9 cellular contexts compared by ENCODE assay signal in the genomic region with DNA sequence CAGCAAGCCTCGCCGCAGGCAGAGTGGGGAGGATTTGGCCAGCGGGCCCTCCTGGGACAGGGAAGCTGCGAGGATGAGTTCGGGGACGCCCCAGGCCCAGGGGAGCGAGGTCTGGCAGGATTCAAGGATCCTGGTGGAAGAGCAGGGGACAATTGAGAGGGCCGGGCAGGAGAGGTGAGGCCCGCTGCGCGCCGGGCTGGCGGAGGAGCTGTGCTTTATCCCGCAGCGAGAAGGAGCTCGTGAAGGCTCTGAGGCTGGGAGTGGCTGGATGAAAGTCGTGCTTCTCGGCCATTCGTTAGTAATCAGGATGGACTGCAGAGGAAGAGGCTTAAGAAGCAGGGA. TPM values are rescaled to one million over a fixed set of nuclear protein-coding genes. Genes with fewer than 3 reads are reported as not detected.
DNase-seq lines count a peak whose midpoint lies in the region; ATAC-seq, FAIRE-seq and TF ChIP-seq lines count a peak whose summit lies in the region.
"Had no signal": no experiment of that assay in that cellular context is flagged by ENCODE, and none has a peak within 500 bp of the region (broad histone marks: within the 10 kb centered on the region; RNA-seq: fewer than 3 reads in every experiment).

No MANE protein-coding gene starts in this region.

- H2AFZ ChIP-seq in GM12878 (ENCODE audit: control insufficient read depth, low read depth, low read length) (peak overlapping the region; percentile 97), neural cell (ENCODE audit: low read depth, low read length) (no peak overlapping the region)

- no TSS peak for BruUV-seq in GM12878 (replicated peaks; lab: Mats Ljungman, UMichigan)

- no peak for TF ChIP-seq POLR2A in GM12878 (IDR thresholded peaks at IDR 0.05; ENCODE audit: low read depth, low read length)

- SMC1A ChIA-PET in GM12878 (lab: Charles Lee; ENCODE audit: uncharacterized antibody, unreplicated experiment), result interaction anchor here (0.6 to 2.8 kb wide), 5 partner anchors 10 to 234 kb away, joined by 3 to 9 read pairs (median 5); no protein-coding TSS in a partner anchor

- TF ChIP-seq EP300 in GM12878 (IDR thresholded peaks at IDR 0.05; ENCODE audit: borderline replicate concordance in 1 of 2, control insufficient read depth in 1 of 2, low read depth in 2 of 2, low read length in 2 of 2) (no peak), neural cell (conservative IDR thresholded peaks at IDR 0.05; ENCODE audit: poor library complexity, severe bottlenecking) (no peak)

- peak overlapping the region; percentile 82 for H3K27ac Mint-ChIP-seq in CD4-positive, alpha-beta T cell
- H3K27ac Mint-ChIP-seq in IgD-negative memory B cell, result peak overlapping the region in 1 of 3 donors; percentile 64

- intact Hi-C loops in CD4-positive, alpha-beta T cell (cut with DNase I, micrococcal nuclease), result loop anchor here in 1 of 2 experiments (1.0 kb wide), 1 partner anchor 41 kb away; no protein-coding TSS in a partner anchor
- intact Hi-C loops in GM12878 (cut with micrococcal nuclease; ENCODE audit: unreplicated experiment), result no loop called here

- peak overlapping the region; percentile 66 for H3K4me3 Mint-ChIP-seq in CD4-positive, alpha-beta T cell
- peak overlapping the region; percentile 52 to 94 (median 78) for H3K4me3 Mint-ChIP-seq in IgD-negative memory B cell

- no peaks in the 10 kb centered on the region for H3K79me2 ChIP-seq in GM12878 (ENCODE audit: control insufficient read depth, insufficient read depth, low read length)
- H3K79me2 ChIP-seq in neural cell (replicated peaks; ENCODE audit: insufficient read depth, low read length), result no peaks in the 10 kb centered on the region

- TF ChIP-seq RAD21 in GM12878 (IDR thresholded peaks at IDR 0.05; ENCODE audit: insufficient read depth, low read depth, low read length), result no peak
- TF ChIP-seq RAD21 in neural cell (conservative IDR thresholded peaks at IDR 0.05), result no peak

- TF ChIP-seq CTCF in CD4-positive, alpha-beta T cell (IDR thresholded peaks at IDR 0.05), result no peak
- TF ChIP-seq CTCF in GM12878 (IDR thresholded peaks at IDR 0.05 in 2 of 3, conservative IDR thresholded peaks at IDR 0.05 in 1 of 3; ENCODE audit: control insufficient read depth in 2 of 3, extremely low read depth in 1 of 3, insufficient read depth in 1 of 3, low read depth in 3 of 3, low read length in 3 of 3), result no peak
- no peak for TF ChIP-seq CTCF in neural cell (IDR thresholded peaks at IDR 0.05; ENCODE audit: poor library complexity, severe bottlenecking)

- H3K4me1 ChIP-seq in GM12878 (ENCODE audit: control insufficient read depth, insufficient read depth, low read length), result peaks cover 10% of the 10 kb centered on the region

- no peaks in the 10 kb centered on the region for H4K20me1 ChIP-seq in GM12878 (ENCODE audit: control insufficient read depth, insufficient read depth)
- no peaks in the 10 kb centered on the region for H4K20me1 ChIP-seq in neural cell (ENCODE audit: insufficient read depth)

- no peaks in the 10 kb centered on the region for H3K36me3 ChIP-seq in GM12878 (ENCODE audit: control insufficient read depth in 2 of 2, insufficient read depth in 2 of 2, low read length in 1 of 2)
- H3K36me3 ChIP-seq in neural cell (ENCODE audit: insufficient read depth, low read length), result no peaks in the 10 kb centered on the region

- POLR2A ChIA-PET in CD4-positive, alpha-beta T cell (lab: Charles Lee), result interaction anchor here (2.3 to 2.8 kb wide), 2 partner anchors 14 to 40 kb away, joined by 6 to 12 read pairs; no protein-coding TSS in a partner anchor
- POLR2A ChIA-PET in GM12878 (lab: Charles Lee), result no interaction called here

- no peaks in the 10 kb centered on the region for H3K27me3 ChIP-seq in CD4-positive, alpha-beta T cell (ENCODE audit: control insufficient read depth, insufficient read depth, low read length)
- H3K27me3 ChIP-seq in GM12878 (replicated peaks in 1 of 2; ENCODE audit: control insufficient read depth in 2 of 2, insufficient read depth in 2 of 2, low read length in 1 of 2), result no peaks in the 10 kb centered on the region
- no peaks in the 10 kb centered on the region for H3K27me3 ChIP-seq in neural cell (ENCODE audit: insufficient read depth, low read depth, low read length)

- H3K36me3 Mint-ChIP-seq in CD4-positive, alpha-beta T cell (ENCODE audit: low read depth), result no peaks in the 10 kb centered on the region
- H3K36me3 Mint-ChIP-seq in IgD-negative memory B cell, result no peaks in the 10 kb centered on the region

- 80% methylated on average over 19 of the region's 19 CpGs for WGBS in GM12878 (ENCODE audit: insufficient coverage, insufficient replicate concordance, low lambda C conversion rate, missing lambda C conversion rate)

- H3K4me2 ChIP-seq in GM12878 (ENCODE audit: control insufficient read depth, insufficient read depth) (peak overlapping the region; percentile 96), neural cell (ENCODE audit: low read length) (no peak overlapping the region)

- H3K9ac ChIP-seq in GM12878 (ENCODE audit: control insufficient read depth, insufficient read depth, low read length) (peak overlapping the region; percentile 28; the same call in 1 of the 2 replicates), neural cell (ENCODE audit: low read length) (no peak overlapping the region)

- in situ Hi-C loops in GM12878 (cut with MboI), result no loop called here

- peaks cover 10% of the 10 kb centered on the region for H3K4me1 Mint-ChIP-seq in CD4-positive, alpha-beta T cell (ENCODE audit: low read depth)
- H3K4me1 Mint-ChIP-seq in IgD-negative memory B cell, result peaks cover 6 to 13% (median 10%) of the 10 kb centered on the region in 3 donors

- no peaks in the 10 kb centered on the region for H3F3A ChIP-seq in neural cell (ENCODE audit: insufficient read depth, low read length, poor library complexity, severe bottlenecking)

- no peak for FAIRE-seq in GM12878 (lab: Jason Lieb, UNC)

- H3K9me2 ChIP-seq in neural cell (ENCODE audit: insufficient read depth, low read length), result no peaks in the 10 kb centered on the region

- DNase-seq in CD4-positive, alpha-beta T cell, result no peak
- no peak for DNase-seq in GM12878 (ENCODE audit: low read depth, low spot score)
- DNase-seq in SIG-M5 (lab: John Stamatoyannopoulos, UW), result no peak
- DNase-seq in DMS79 (lab: John Stamatoyannopoulos, UW), result no peak
- DNase-seq in GDM1 (lab: John Stamatoyannopoulos, UW), result no peak
- DNase-seq in NCI-H526 treated with DMSO at 0.1 percent for 48 hours (lab: John Stamatoyannopoulos, UW), result no peak
- DNase-seq: NCI-H1105 treated with DMSO at 0.1 percent for 48 hours had no signal

- no peak for ATAC-seq in CD4-positive, alpha-beta T cell (ENCODE audit: poor library complexity)
- no peak for ATAC-seq in GM12878

- no peaks in the 10 kb centered on the region for H3K27me3 Mint-ChIP-seq in CD4-positive, alpha-beta T cell
- no peaks in the 10 kb centered on the region for H3K27me3 Mint-ChIP-seq in IgD-negative memory B cell

- RAD21 ChIA-PET in GM12878 (lab: Charles Lee; ENCODE audit: unreplicated experiment), result interaction anchor here (2.0 kb wide), 1 partner anchor 147 kb away, joined by 6 read pairs; no protein-coding TSS in a partner anchor

- H3K4me3 ChIP-seq in GM12878 (no peak overlapping the region), neural cell (ENCODE audit: low read length) (no peak overlapping the region)

- no peak overlapping the region for H3K27ac ChIP-seq in CD4-positive, alpha-beta T cell (ENCODE audit: low read depth, low read length)
- H3K27ac ChIP-seq in GM12878 (ENCODE audit: control insufficient read depth, insufficient read depth) (peak overlapping the region; percentile 48; the same call in 1 of the 2 replicates), neural cell (ENCODE audit: low read length) (peak overlapping the region; percentile 34)

- no peaks in the 10 kb centered on the region for H3K9me3 ChIP-seq in CD4-positive, alpha-beta T cell (ENCODE audit: control insufficient read depth, low read length)
- H3K9me3 ChIP-seq in GM12878 (replicated peaks; ENCODE audit: control insufficient read depth, insufficient read depth, low read length) (no peaks in the 10 kb centered on the region), neural cell (ENCODE audit: low read length) (no peaks in the 10 kb centered on the region)

- no peaks in the 10 kb centered on the region for H3K9me3 Mint-ChIP-seq in CD4-positive, alpha-beta T cell
- peaks cover 0 to 3% (median 0%) of the 10 kb centered on the region in 3 donors for H3K9me3 Mint-ChIP-seq in IgD-negative memory B cell

- CTCF ChIA-PET in CD4-positive, alpha-beta T cell (lab: Charles Lee), result interaction anchor here (0.6 kb wide), 1 partner anchor 19 kb away, joined by 4 read pairs; no protein-coding TSS in a partner anchor
- CTCF ChIA-PET in GM12878 (lab: Yijun Ruan, JAX), result interaction anchor here (1.4 kb wide), 1 partner anchor 14 kb away, joined by 3 read pairs; no protein-coding TSS in a partner anchor

RNA-seq across cellular contexts. Expression of gene SLC51A, which starts 3.6 kb away (rescaled TPM):
- not detected for total RNA-seq in CD4-positive, alpha-beta T cell
- polyA plus RNA-seq in IgD-negative memory B cell (0.90 TPM), GM12878 (2011; rRNA removed) (not detected in 2 replicates), GM12878 (2014; fragmentation: Illumina TruSeq; extraction: Trizol) (not detected in 2 replicates), GM12878 (2014; fragmentation: Nextera tagmentation; extraction: Ambion mirVana) (1 to 10 TPM in 1 of 2 experiments, under 1 TPM in 1; 0.99 to 2.1 TPM), GM12878 (2014; rRNA removed) (not detected in 2 replicates), GM12878 (2016; fragmentation: Nextera tagmentation; extraction: Ambion mirVana) (1 to 10 TPM; 2.2 to 3.9 TPM), neural cell (1.3 TPM in 1 of 2 replicates, not detected in the other)
- not detected in 2 replicates for total RNA-seq in GM12878 (2013; cell fraction: nucleolus; rRNA removed)
- total RNA-seq in GM12878 (2014; rRNA removed) (not detected in 2 replicates), GM12878 (2014; rRNA removed; fragmentation: Illumina TruSeq; extraction: Trizol) (0.18 TPM in 1 of 2 replicates, not detected in the other), GM12878 (2021) (not detected in 2 replicates)
- 0.62 TPM for polyA plus RNA-seq in GM12878 (2011; ENCODE audit: low read depth)
- not detected in 2 replicates for polyA plus RNA-seq in GM12878 (2011; cell fraction: cytosol; rRNA removed)
- polyA plus RNA-seq in GM12878 (2011; cell fraction: nucleus; rRNA removed), result not detected in 2 replicates
- 2.2 and 3.2 TPM in 2 replicates for polyA plus RNA-seq in GM12878 (2012)
- not detected in 2 replicates for polyA minus RNA-seq in GM12878 (2011; rRNA and poly(A)+ RNA removed)
- polyA minus RNA-seq in GM12878 (2011; cell fraction: cytosol; rRNA and poly(A)+ RNA removed), result not detected in 2 replicates
- not detected in 2 replicates for polyA minus RNA-seq in GM12878 (2011; cell fraction: nucleus; rRNA and poly(A)+ RNA removed)
- polyA minus RNA-seq in neural cell, result not detected in 2 replicates

RNA-seq across cellular contexts. Expression of gene ZDHHC19, which starts 8.7 kb away (rescaled TPM):
- not detected for total RNA-seq in CD4-positive, alpha-beta T cell
- polyA plus RNA-seq in IgD-negative memory B cell, result 5.4 TPM
- not detected in 2 replicates for total RNA-seq in GM12878 (2013; cell fraction: nucleolus; rRNA removed)
- not detected in 2 replicates for total RNA-seq in GM12878 (2014; rRNA removed)
- not detected in 2 replicates for total RNA-seq in GM12878 (2014; rRNA removed; fragmentation: Illumina TruSeq; extraction: Trizol)
- not detected in 2 replicates for total RNA-seq in GM12878 (2021)
- not detected for polyA plus RNA-seq in GM12878 (2011; ENCODE audit: low read depth)
- not detected in 2 replicates for polyA plus RNA-seq in GM12878 (2011; rRNA removed)
- polyA plus RNA-seq in GM12878 (2011; cell fraction: cytosol; rRNA removed), result not detected in 2 replicates
- not detected in 2 replicates for polyA plus RNA-seq in GM12878 (2011; cell fraction: nucleus; rRNA removed)
- polyA plus RNA-seq in GM12878 (2012), result 0.17 TPM in 1 of 2 replicates, not detected in the other
- not detected in 2 replicates for polyA plus RNA-seq in GM12878 (2014; fragmentation: Illumina TruSeq; extraction: Trizol)
- under 1 TPM in 1 of 2 experiments, not detected in 1; 0.26 TPM for polyA plus RNA-seq in GM12878 (2014; fragmentation: Nextera tagmentation; extraction: Ambion mirVana)
- polyA plus RNA-seq in GM12878 (2014; rRNA removed), result not detected in 2 replicates
- polyA plus RNA-seq in GM12878 (2016; fragmentation: Nextera tagmentation; extraction: Ambion mirVana), result not detected
- polyA minus RNA-seq in GM12878 (2011; rRNA and poly(A)+ RNA removed), result not detected in 2 replicates
- polyA minus RNA-seq in GM12878 (2011; cell fraction: cytosol; rRNA and poly(A)+ RNA removed), result not detected in 2 replicates
- not detected in 2 replicates for polyA minus RNA-seq in GM12878 (2011; cell fraction: nucleus; rRNA and poly(A)+ RNA removed)
- 3.8 TPM in 1 of 2 replicates, not detected in the other for polyA plus RNA-seq in neural cell
- not detected in 2 replicates for polyA minus RNA-seq in neural cell
